21 cellular contexts compared by ENCODE assay signal in the genomic region with DNA sequence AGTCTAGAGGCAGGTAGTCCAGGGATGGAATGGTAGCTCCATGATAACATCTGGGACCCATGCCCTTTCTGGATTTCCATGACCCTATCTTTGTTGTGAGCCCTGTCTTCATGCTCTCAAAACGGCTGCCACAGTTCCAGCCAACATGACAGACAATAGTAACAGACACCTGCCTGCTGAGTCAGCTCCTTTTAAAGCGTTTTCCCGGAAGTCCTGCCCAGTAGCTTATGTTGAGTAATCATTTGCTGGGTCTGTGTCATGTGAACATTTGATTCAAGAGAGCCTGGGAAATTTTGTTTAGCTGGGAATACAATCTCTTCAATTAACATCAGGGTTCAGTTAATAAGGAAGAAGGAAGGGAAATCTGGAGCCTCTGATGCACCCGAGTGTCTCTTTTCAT.
"Had no signal": no experiment of that assay in that cellular context is flagged by ENCODE, and none has a peak within 500 bp of the region (broad histone marks: within the 10 kb centered on the region; RNA-seq: fewer than 3 reads in every experiment).

No MANE protein-coding gene starts in this region.

- H3K9me3 ChIP-seq: colonic mucosa, mucosa of descending colon, thyroid gland had no signal

- H3K27ac ChIP-seq: colonic mucosa, gastroesophageal sphincter, heart left ventricle, right atrium auricular region, thyroid gland had no signal

- ATAC-seq: activated naive CD8-positive, alpha-beta T cell treated with anti-CD3 and anti-CD28 coated beads, Interleukin-2, amount 50 U/mL, for 24 hours; activated T-cell treated with anti-CD3 and anti-CD28 coated beads, Interleukin-2, amount 50 U/mL, for 4 hours; gastroesophageal sphincter; heart left ventricle; left ventricle myocardium superior; mucosa of descending colon had no signal

- H3K27me3 ChIP-seq: colonic mucosa, gastroesophageal sphincter, right atrium auricular region, thyroid gland had no signal

- H3K4me1 ChIP-seq: colonic mucosa, right atrium auricular region, thyroid gland had no signal

- FAIRE-seq: endometrium had no signal

- H3K4me3 ChIP-seq: colonic mucosa, gastroesophageal sphincter, heart left ventricle, mucosa of descending colon, right atrium auricular region, thyroid gland had no signal

- DNase-seq: activated CD4-positive, alpha-beta T cell treated with anti-CD3 and anti-CD28 coated beads, Interleukin-2, amount 10 ng/mL, durations not matched to agents 7 days and 5 days; activated CD8-positive, alpha-beta memory T cell treated with anti-CD3 and anti-CD28 coated beads, Interleukin-2, amount 50 U/mL, for 4 hours; activated effector memory CD4-positive, alpha-beta T cell treated with Interleukin-2 at 50 U/mL for 16 hours; activated naive CD4-positive, alpha-beta T cell treated with anti-CD3 and anti-CD28 coated beads, Interleukin-2, amount 10 ng/mL, durations not matched to agents 7 days and 5 days; activated naive CD8-positive, alpha-beta T cell treated with anti-CD3 and anti-CD28 coated beads, Interleukin-2, amount 50 U/mL, for 24 hours; activated T-cell treated with anti-CD3 and anti-CD28 coated beads, Interleukin-2, amount 50 U/mL, for 4 hours; anterior cingulate cortex; colonic mucosa; heart left ventricle; immature natural killer cell; kidney glomerular epithelial cell; left ventricle myocardium superior; mucosa of descending colon; naive B cell; stimulated activated CD4-positive, alpha-beta T cell treated with anti-CD3 and anti-CD28 coated beads, Interleukin-2, amount 100 ng/mL, for 24 hours; stimulated activated naive CD4-positive, alpha-beta T cell treated with Interleukin-2 at 50 U/mL for 16 hours; T1000; thyroid gland had no signal

- H3K36me3 ChIP-seq: colonic mucosa, gastroesophageal sphincter, heart left ventricle, right atrium auricular region, thyroid gland had no signal
